In genomic region chr11:64878223-64878493, GRCh38 we compare ENCODE assay signal across 8 cellular contexts. TPM values are rescaled to one million over a fixed set of nuclear protein-coding genes. Genes with fewer than 3 reads are reported as not detected.
DNase-seq lines count a peak whose midpoint lies in the region; ATAC-seq, FAIRE-seq and TF ChIP-seq lines count a peak whose summit lies in the region.

No MANE protein-coding gene starts in this region.

- ATAC-seq in GM19455 (IDR thresholded peaks at IDR 0.05; ENCODE audit: unreplicated experiment) (peak; percentile 19), HG02798 (IDR thresholded peaks at IDR 0.05; ENCODE audit: poor library complexity, unreplicated experiment) (no peak), HG03469 (IDR thresholded peaks at IDR 0.05; ENCODE audit: unreplicated experiment) (no peak)

- H3K36me3 Mint-ChIP-seq in mesothelial cell of epicardium = peaks cover 2% of the 10 kb centered on the region

- no peak for TF ChIP-seq POLR2A in H54 (IDR thresholded peaks at IDR 0.05; ENCODE audit: low read depth, low read length)

- H3K27me3 Mint-ChIP-seq in mesothelial cell of epicardium (ENCODE audit: low read depth) = no peaks in the 10 kb centered on the region

- DNase-seq in LoVo (ENCODE audit: low spot score) (peak; percentile 16), choroid plexus epithelial cell (ENCODE audit: low read depth) (no peak), mesothelial cell of epicardium (ENCODE audit: low spot score in 2 of 2, unreplicated experiment in 2 of 2) (no peak), H54 (ENCODE audit: insufficient read length, low spot score) (no peak), middle frontal gyrus (ENCODE audit: extremely low spot score, low spot score) (no peak)

- H3K4me1 Mint-ChIP-seq in mesothelial cell of epicardium = peaks cover 61% of the 10 kb centered on the region

- FAIRE-seq in H54 (lab: Jason Lieb, UNC) = no peak

- peak overlapping the region; percentile 96 for H3K4me3 Mint-ChIP-seq in mesothelial cell of epicardium

- peak overlapping the region; percentile 95 for H3K4me3 ChIP-seq in choroid plexus epithelial cell (ENCODE audit: low read depth, low read length)

- H3K27ac Mint-ChIP-seq in mesothelial cell of epicardium = peak overlapping the region; percentile 99

- TF ChIP-seq CTCF in choroid plexus epithelial cell (conservative IDR thresholded peaks at IDR 0.05; ENCODE audit: low read depth, low read length) = no peak
- no peak for TF ChIP-seq CTCF in mesothelial cell of epicardium (IDR thresholded peaks at IDR 0.05; ENCODE audit: unreplicated experiment)

- no peaks in the 10 kb centered on the region for H3K9me3 Mint-ChIP-seq in mesothelial cell of epicardium

RNA-seq across cellular contexts. Expression of gene EHD1, which starts 0.3 kb away (rescaled TPM):
- total RNA-seq in mesothelial cell of epicardium = 84.9 to 94.5 TPM (median 86.8 TPM) in 3 replicates

RNA-seq across cellular contexts. Expression of gene CDC42BPG, which starts 33.7 kb away (rescaled TPM):
- total RNA-seq in mesothelial cell of epicardium = 24.6 to 30.1 TPM (median 25.0 TPM) in 3 replicates

RNA-seq across cellular contexts. Expression of gene ATG2A, which starts 38.9 kb away (rescaled TPM):
- 29.8 to 32.9 TPM (median 31.7 TPM) in 3 replicates for total RNA-seq in mesothelial cell of epicardium

RNA-seq across cellular contexts. Expression of gene PPP2R5B, which starts 46.3 kb away (rescaled TPM):
- 12.3 to 14.4 TPM (median 13.5 TPM) in 3 replicates for total RNA-seq in mesothelial cell of epicardium

RNA-seq across cellular contexts. Expression of gene GPHA2, which starts 57.5 kb away (rescaled TPM):
- total RNA-seq in mesothelial cell of epicardium = not detected in 3 replicates
